In the genomic region with DNA sequence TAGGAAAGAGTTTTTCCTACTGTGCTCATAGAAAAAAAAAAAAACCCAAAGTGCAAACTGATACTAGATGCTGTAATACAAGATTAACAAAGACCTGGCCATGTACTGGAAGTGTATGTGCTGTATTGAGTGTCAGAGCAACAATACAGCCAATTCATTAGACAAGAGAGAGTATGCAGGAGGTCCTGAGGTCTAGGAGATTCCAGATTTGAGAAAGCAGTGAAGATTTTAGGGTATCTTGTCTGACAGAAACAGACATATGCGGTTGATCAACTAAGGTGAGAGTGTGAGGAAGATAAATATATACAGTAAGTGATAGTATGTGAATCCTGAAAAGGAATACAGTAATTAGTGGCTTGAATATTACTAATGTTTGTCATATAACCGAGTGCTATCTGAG, we compare ENCODE assay signal across 16 cellular contexts. TPM values are rescaled to one million over a fixed set of nuclear protein-coding genes. Genes with fewer than 3 reads are reported as not detected.
DNase-seq lines count a peak whose midpoint lies in the region; ATAC-seq lines count a peak whose summit lies in the region.
"Had no signal": no experiment of that assay in that cellular context is flagged by ENCODE, and none has a peak within 500 bp of the region (broad histone marks: within the 10 kb centered on the region; RNA-seq: fewer than 3 reads in every experiment).

No MANE protein-coding gene starts in this region.

- H3K4me3 Mint-ChIP-seq in activated T-cell treated with anti-CD3 and anti-CD28 coated beads, Interleukin-2, amount 50 U/mL, for 24 hours = peak overlapping the region; percentile 80
- H3K4me3 Mint-ChIP-seq in IgD-negative memory B cell = peak overlapping the region; percentile 90 to 98 (median 94)
- H3K4me3 Mint-ChIP-seq: neural crest cell had no signal

- peaks cover 4% of the 10 kb centered on the region for H3K27me3 Mint-ChIP-seq in activated T-cell treated with anti-CD3 and anti-CD28 coated beads, Interleukin-2, amount 50 U/mL, for 24 hours
- no peaks in the 10 kb centered on the region for H3K27me3 Mint-ChIP-seq in IgD-negative memory B cell

- peak; percentile 70 to 79 for ATAC-seq in activated naive CD4-positive, alpha-beta T cell treated with anti-CD3 and anti-CD28 coated beads, Interleukin-2, amount 50 U/mL, for 72 hours
- peak; percentile 60 for ATAC-seq in stimulated activated naive CD8-positive, alpha-beta T cell treated with anti-CD3 and anti-CD28 coated beads, Interleukin-15, Interleukin-2, amounts not matched to agents 100 U/mL and 50 U/mL, for 24 hours
- no peak for ATAC-seq in HG02973 (IDR thresholded peaks at IDR 0.05; ENCODE audit: unreplicated experiment)
- ATAC-seq in HG03460 (IDR thresholded peaks at IDR 0.05; ENCODE audit: unreplicated experiment) = no peak
- ATAC-seq: foreskin keratinocyte had no signal

- peaks cover 4% of the 10 kb centered on the region for H3K36me3 Mint-ChIP-seq in activated T-cell treated with anti-CD3 and anti-CD28 coated beads, Interleukin-2, amount 50 U/mL, for 24 hours (ENCODE audit: low read depth)
- H3K36me3 Mint-ChIP-seq in IgD-negative memory B cell = peaks cover 2% of the 10 kb centered on the region
- H3K36me3 Mint-ChIP-seq in activated naive CD4-positive, alpha-beta T cell treated with anti-CD3 and anti-CD28 coated beads, Interleukin-2, amount 50 U/mL, for 72 hours = peaks cover 5 to 20% of the 10 kb centered on the region in 2 donors

- H3K9me3 Mint-ChIP-seq in activated T-cell treated with anti-CD3 and anti-CD28 coated beads, Interleukin-2, amount 50 U/mL, for 24 hours = no peaks in the 10 kb centered on the region
- H3K9me3 Mint-ChIP-seq in IgD-negative memory B cell = no peaks in the 10 kb centered on the region
- H3K9me3 Mint-ChIP-seq in activated naive CD4-positive, alpha-beta T cell treated with anti-CD3 and anti-CD28 coated beads, Interleukin-2, amount 50 U/mL, for 72 hours = no peaks in the 10 kb centered on the region

- H3K4me1 Mint-ChIP-seq in activated T-cell treated with anti-CD3 and anti-CD28 coated beads, Interleukin-2, amount 50 U/mL, for 24 hours (ENCODE audit: low read depth) = peaks cover 42% of the 10 kb centered on the region
- H3K4me1 Mint-ChIP-seq in IgD-negative memory B cell = peaks cover 19 to 31% (median 25%) of the 10 kb centered on the region in 3 donors
- H3K4me1 Mint-ChIP-seq: neural crest cell had no signal

- H3K27ac Mint-ChIP-seq in activated T-cell treated with anti-CD3 and anti-CD28 coated beads, Interleukin-2, amount 50 U/mL, for 24 hours = peak overlapping the region; percentile 93
- H3K27ac Mint-ChIP-seq in IgD-negative memory B cell = peak overlapping the region; percentile 1 to 85 (median 65)
- H3K27ac Mint-ChIP-seq in activated naive CD4-positive, alpha-beta T cell treated with anti-CD3 and anti-CD28 coated beads, Interleukin-2, amount 50 U/mL, for 72 hours = peak overlapping the region; percentile 58 to 89

- no peak for DNase-seq in activated T-cell treated with anti-CD3 and anti-CD28 coated beads, Interleukin-2, amount 50 U/mL, for 24 hours
- DNase-seq in activated T-cell treated with anti-CD3 and anti-CD28 coated beads, Interleukin-2, amount 50 U/mL, for 48 hours = no peak
- no peak for DNase-seq in activated naive CD4-positive, alpha-beta T cell treated with anti-CD3 and anti-CD28 coated beads, Interleukin-2, amount 50 U/mL, for 72 hours (ENCODE audit: low spot score in 2 of 2)
- DNase-seq in stimulated activated naive CD8-positive, alpha-beta T cell treated with anti-CD3 and anti-CD28 coated beads, Interleukin-15, Interleukin-2, amounts not matched to agents 100 U/mL and 50 U/mL, for 24 hours = no peak
- DNase-seq in DMS53 treated with DMSO at 0.1 percent for 48 hours (lab: John Stamatoyannopoulos, UW; ENCODE audit: unreplicated experiment) = no peak
- DNase-seq: activated CD4-positive, alpha-beta T cell treated with anti-CD3 and anti-CD28 coated beads for 48 hours; central memory CD4-positive, alpha-beta T cell; foreskin keratinocyte; NCI-H1930; NCI-H748 treated with DMSO at 0.1 percent for 48 hours; retina; RPMI8226 had no signal

RNA-seq across cellular contexts. Expression of gene GPR174, which starts 3.0 kb away (rescaled TPM):
- polyA plus RNA-seq in IgD-negative memory B cell = 2.9 TPM
- 10 to 100 TPM; 14.5 to 30.1 TPM for total RNA-seq in activated naive CD4-positive, alpha-beta T cell treated with anti-CD3 and anti-CD28 coated beads, Interleukin-2, amount 50 U/mL, for 72 hours
- total RNA-seq: foreskin keratinocyte, neural crest cell had no signal
- polyA plus RNA-seq: foreskin keratinocyte had no signal

Comparison
In these comparisons a context has a peak if more than half of its experiments do, and no peak if none do; other contexts are left out.
1. ATAC-seq: peak in activated naive CD4-positive, alpha-beta T cell treated with anti-CD3 and anti-CD28 coated beads, Interleukin-2, amount 50 U/mL, for 72 hours (2 of 2) and stimulated activated naive CD8-positive, alpha-beta T cell treated with anti-CD3 and anti-CD28 coated beads, Interleukin-15, Interleukin-2, amounts not matched to agents 100 U/mL and 50 U/mL, for 24 hours (single experiment); none in HG02973 (single experiment) and HG03460 (single experiment).
2. Peak in every context shown above with its lines, with median percentiles within 50 percentile points of each other: H3K27ac Mint-ChIP-seq.